In the genomic region with DNA sequence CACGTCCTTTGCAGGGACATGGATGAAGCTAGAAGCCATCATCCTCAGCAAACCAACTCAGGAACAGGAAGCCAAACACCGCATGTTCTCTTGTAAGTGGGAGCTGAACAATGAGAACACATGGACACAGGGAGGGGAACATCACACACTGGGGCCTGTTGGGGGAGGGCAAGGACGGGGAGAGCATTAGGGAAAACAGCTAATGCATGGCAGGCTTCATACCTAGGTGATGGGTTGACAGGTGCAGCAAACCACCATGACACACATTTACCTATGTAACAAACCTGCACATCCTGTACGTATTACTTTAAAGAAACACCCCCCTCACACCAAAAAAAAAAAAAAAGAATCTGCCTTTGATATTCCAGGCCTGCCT, we compare ENCODE assay signal across 8 cellular contexts. TPM values are rescaled to one million over a fixed set of nuclear protein-coding genes. Genes with fewer than 3 reads are reported as not detected.
DNase-seq lines count a peak whose midpoint lies in the region; ATAC-seq and TF ChIP-seq lines count a peak whose summit lies in the region.
"Not testable (repeated sequence)": the region's sequence is repeated elsewhere in the genome, so short reads cannot be mapped to it uniquely, and the experiment has no call there.

No MANE protein-coding gene starts in this region.

- not testable (repeated sequence) for H3K9me3 ChIP-seq in subcutaneous abdominal adipose tissue (ENCODE audit: control insufficient read depth in 5 of 5, low read length in 5 of 5)

- H3K27me3 ChIP-seq in subcutaneous abdominal adipose tissue (ENCODE audit: control insufficient read depth in 5 of 5, insufficient read depth in 4 of 5, low read length in 5 of 5), result not testable (repeated sequence)

- H3K4me3 ChIP-seq in Jurkat, Clone E6-1 (ENCODE audit: low read length), result peak overlapping the region; percentile 53
- peak overlapping the region in 1 of 5 donors; percentile 60 for H3K4me3 ChIP-seq in subcutaneous abdominal adipose tissue (ENCODE audit: low read depth in 1 of 5, low read length in 5 of 5)

- not testable (repeated sequence) for H3K9me3 Mint-ChIP-seq in activated CD4-positive, alpha-beta T cell treated with anti-CD3 and anti-CD28 coated beads, Interleukin-2, amount 10 ng/mL, durations not matched to agents 24 days and 14 days; chondrocyte (ENCODE audit: low read depth); mesothelial cell of epicardium

- H3K9ac ChIP-seq in subcutaneous abdominal adipose tissue (ENCODE audit: low read length in 5 of 5), result peak overlapping the region in 1 of 5 donors; percentile 66

- intact Hi-C loops in activated CD4-positive, alpha-beta T cell treated with anti-CD3 and anti-CD28 coated beads, Interleukin-2, amount 10 ng/mL, durations not matched to agents 24 days and 14 days (cut with micrococcal nuclease), result not testable (repeated sequence)

- H3K27me3 Mint-ChIP-seq in activated CD4-positive, alpha-beta T cell treated with anti-CD3 and anti-CD28 coated beads, Interleukin-2, amount 10 ng/mL, durations not matched to agents 24 days and 14 days, result peaks cover 59% of the 10 kb centered on the region
- H3K27me3 Mint-ChIP-seq in chondrocyte (ENCODE audit: low read depth), result peaks cover 19% of the 10 kb centered on the region
- not testable (repeated sequence) for H3K27me3 Mint-ChIP-seq in mesothelial cell of epicardium (ENCODE audit: low read depth)

- H3K27ac ChIP-seq in subcutaneous abdominal adipose tissue (ENCODE audit: low read depth, low read length), result peak overlapping the region; percentile 88

- DNase-seq in COLO668 (lab: John Stamatoyannopoulos, UW; ENCODE audit: unreplicated experiment), result peak; percentile 1
- DNase-seq in Jurkat, Clone E6-1 (ENCODE audit: low read depth, low spot score); chondrocyte (ENCODE audit: low spot score); mesothelial cell of epicardium (ENCODE audit: low spot score in 2 of 2, unreplicated experiment in 2 of 2): not testable (repeated sequence)
- DNase-seq in activated CD4-positive, alpha-beta T cell treated with anti-CD3 and anti-CD28 coated beads, Interleukin-2, amount 10 ng/mL, durations not matched to agents 24 days and 14 days, result peak; percentile 58

- TF ChIP-seq CTCF in chondrocyte (IDR thresholded peaks at IDR 0.05); mesothelial cell of epicardium (IDR thresholded peaks at IDR 0.05; ENCODE audit: unreplicated experiment): not testable (repeated sequence)

- ATAC-seq in GM19395 (IDR thresholded peaks at IDR 0.05; ENCODE audit: unreplicated experiment) (peak; percentile 16), HG02798 (IDR thresholded peaks at IDR 0.05; ENCODE audit: poor library complexity, unreplicated experiment) (peak; percentile 9)

- H3K4me3 Mint-ChIP-seq in activated CD4-positive, alpha-beta T cell treated with anti-CD3 and anti-CD28 coated beads, Interleukin-2, amount 10 ng/mL, durations not matched to agents 24 days and 14 days, result peak overlapping the region; percentile 85
- not testable (repeated sequence) for H3K4me3 Mint-ChIP-seq in chondrocyte (ENCODE audit: unreplicated experiment); mesothelial cell of epicardium

- not testable (repeated sequence) for H3K36me3 ChIP-seq in subcutaneous abdominal adipose tissue (ENCODE audit: control insufficient read depth in 5 of 5, insufficient read depth in 5 of 5, low read length in 5 of 5)

- not testable (repeated sequence) for H3K36me3 Mint-ChIP-seq in activated CD4-positive, alpha-beta T cell treated with anti-CD3 and anti-CD28 coated beads, Interleukin-2, amount 10 ng/mL, durations not matched to agents 24 days and 14 days (ENCODE audit: low read depth); chondrocyte (ENCODE audit: low read depth); mesothelial cell of epicardium

- H3K4me1 Mint-ChIP-seq in activated CD4-positive, alpha-beta T cell treated with anti-CD3 and anti-CD28 coated beads, Interleukin-2, amount 10 ng/mL, durations not matched to agents 24 days and 14 days, result peaks cover 21% of the 10 kb centered on the region
- H3K4me1 Mint-ChIP-seq in chondrocyte (ENCODE audit: low read depth) (peaks cover 17% of the 10 kb centered on the region), mesothelial cell of epicardium (peaks cover 70% of the 10 kb centered on the region)

- peaks cover 0 to 47% (median 24%) of the 10 kb centered on the region in 5 donors for H3K4me1 ChIP-seq in subcutaneous abdominal adipose tissue (ENCODE audit: control insufficient read depth in 5 of 5, insufficient read depth in 5 of 5, low read length in 5 of 5)

- peak overlapping the region; percentile 88 for H3K27ac Mint-ChIP-seq in activated CD4-positive, alpha-beta T cell treated with anti-CD3 and anti-CD28 coated beads, Interleukin-2, amount 10 ng/mL, durations not matched to agents 24 days and 14 days
- H3K27ac Mint-ChIP-seq in chondrocyte (ENCODE audit: unreplicated experiment) (peak overlapping the region; percentile 93), mesothelial cell of epicardium (peak overlapping the region; percentile 96)

RNA-seq across cellular contexts. Expression of a gene that starts 57.9 kb away (rescaled TPM):
- polyA plus RNA-seq in Jurkat, Clone E6-1 (2012; ENCODE audit: insufficient read depth, insufficient read length), result not detected
- total RNA-seq in activated CD4-positive, alpha-beta T cell treated with anti-CD3 and anti-CD28 coated beads, Interleukin-2, amount 10 ng/mL, durations not matched to agents 24 days and 14 days, result 0.35 and 0.47 TPM in 2 replicates
- total RNA-seq in chondrocyte (0.41 to 6.5 TPM (median 5.7 TPM) in 3 replicates), mesothelial cell of epicardium (5.1 to 8.6 TPM (median 5.7 TPM) in 3 replicates)
